Comparison of ENCODE assay signal across 8 cellular contexts in the genomic region with DNA sequence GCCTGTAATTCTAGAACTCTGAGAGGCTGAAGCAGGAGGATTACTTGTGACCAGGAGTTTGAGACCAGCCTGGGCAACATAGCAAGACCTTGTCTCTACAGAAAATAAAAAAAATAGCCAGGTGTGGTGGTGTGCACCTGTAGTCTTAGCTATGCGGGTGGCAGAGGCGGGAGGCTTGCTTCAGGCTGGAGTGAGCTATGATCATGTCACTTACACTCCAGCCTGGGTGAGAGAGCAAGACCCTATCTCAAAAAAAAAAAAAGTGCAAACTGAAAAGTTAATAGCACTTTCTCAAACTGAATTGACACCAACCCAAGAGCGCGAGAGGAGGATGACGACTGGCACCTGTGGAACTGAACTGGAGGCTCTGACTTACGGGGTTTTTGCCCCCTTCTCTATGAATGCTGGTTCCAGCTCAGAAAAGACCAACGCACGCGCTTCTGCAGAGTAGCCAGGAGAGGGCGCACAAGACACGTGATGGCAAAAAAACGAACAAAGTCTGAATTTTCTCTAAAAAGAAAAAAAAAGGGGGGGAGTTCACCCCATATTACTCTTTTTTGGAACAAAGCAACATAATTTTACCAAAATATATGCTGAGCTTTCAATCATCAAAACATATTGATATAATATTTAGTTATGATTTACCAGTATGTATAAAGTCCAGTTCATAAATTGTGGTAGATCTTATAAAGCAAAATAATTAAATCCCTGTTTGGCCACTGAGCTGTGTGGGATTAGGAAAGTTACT. TPM values are rescaled to one million over a fixed set of nuclear protein-coding genes. Genes with fewer than 3 reads are reported as not detected.
DNase-seq lines count a peak whose midpoint lies in the region; ATAC-seq and TF ChIP-seq lines count a peak whose summit lies in the region.

No MANE protein-coding gene starts in this region.

- no peaks in the 10 kb centered on the region for H3K36me3 Mint-ChIP-seq in T-cell

- H3K27me3 Mint-ChIP-seq in T-cell = no peaks in the 10 kb centered on the region

- no peaks in the 10 kb centered on the region for H3K36me3 ChIP-seq in adrenal gland (replicated peaks in 1 of 2)
- H3K36me3 ChIP-seq in hepatocyte (replicated peaks; ENCODE audit: insufficient read depth, low read depth) = no peaks in the 10 kb centered on the region

- H3K79me2 ChIP-seq in hepatocyte = no peaks in the 10 kb centered on the region

- intact Hi-C loops in adrenal gland (cut with DNase I) = loop anchor here in 1 of 2 donors (10.0 kb wide), 2 partner anchors 175 to 275 kb away; partner anchors contain the start of gene COPG1

- H3K4me1 Mint-ChIP-seq in T-cell = peaks cover 3 to 9% (median 7%) of the 10 kb centered on the region in 3 donors

- no peak overlapping the region for H3K4me3 ChIP-seq in adrenal gland
- H3K4me3 ChIP-seq in hepatocyte = no peak overlapping the region

- CTCF ChIA-PET in T-cell (lab: Charles Lee) = interaction anchor here (0.5 to 4.9 kb wide), 61 partner anchors 12 to 893 kb away, joined by 3 to 75 read pairs (median 4); partner anchors contain the start of genes COPG1 (in 2 of the 2) and CFAP92 (in 1 of the 2)

- H4K20me1 ChIP-seq in hepatocyte (ENCODE audit: insufficient read depth, poor library complexity, severe bottlenecking) = no peaks in the 10 kb centered on the region

- H3K27ac ChIP-seq in adrenal gland (no peak overlapping the region), hepatocyte (no peak overlapping the region)

- ATAC-seq in T-cell (replicated peaks in 1 of 4) = peak; percentile 62 to 69 (median 63)
- ATAC-seq in HG02763 (IDR thresholded peaks at IDR 0.05; ENCODE audit: unreplicated experiment) = no peak

- TF ChIP-seq CTCF in adrenal gland (IDR thresholded peaks at IDR 0.05) = peak; percentile 79 to 89 (median 83)
- TF ChIP-seq CTCF in hepatocyte (IDR thresholded peaks at IDR 0.05; ENCODE audit: poor library complexity) = peak; percentile 92

- POLR2A ChIA-PET in T-cell (lab: Charles Lee) = interaction anchor here (0.5 to 1.3 kb wide), 4 partner anchors 22 to 902 kb away, joined by 4 to 7 read pairs (median 5); a partner anchor contains a TSS

- H3K9me2 ChIP-seq in hepatocyte (replicated peaks; ENCODE audit: insufficient read depth) = no peaks in the 10 kb centered on the region

- H3K4me1 ChIP-seq in adrenal gland (replicated peaks in 1 of 2) (peaks cover 0 to 3% of the 10 kb centered on the region in 2 donors), hepatocyte (ENCODE audit: insufficient read depth) (peaks cover 4% of the 10 kb centered on the region)

- no peak overlapping the region for H3K27ac Mint-ChIP-seq in T-cell

- no peak overlapping the region for H3K4me3 Mint-ChIP-seq in T-cell

- no peaks in the 10 kb centered on the region for H3K9me3 Mint-ChIP-seq in T-cell

- no peak overlapping the region for H2AFZ ChIP-seq in hepatocyte

- H3K4me2 ChIP-seq in hepatocyte = no peak overlapping the region

- WGBS in adrenal gland, 4 donors = 4 to 10% (median 8%) methylated on average over 12 of the region's 12 CpGs
- WGBS in hepatocyte (ENCODE audit: low lambda C conversion rate, missing lambda C conversion rate) = 16% methylated on average over 12 of the region's 12 CpGs

- H3K9me3 ChIP-seq in adrenal gland (replicated peaks in 1 of 3) (no peaks in the 10 kb centered on the region), hepatocyte (ENCODE audit: low read depth) (no peaks in the 10 kb centered on the region)

- DNase-seq in ELR (ENCODE audit: low read depth) = peak; percentile 64
- peak; percentile 45 for DNase-seq in MV-4-11 (lab: John Stamatoyannopoulos, UW)
- peak; percentile 21 to 70 (median 57) for DNase-seq in T-cell
- peak in 6 of 7 donors; percentile 31 to 59 (median 43) for DNase-seq in adrenal gland
- peak; percentile 74 for DNase-seq in hepatocyte (ENCODE audit: low spot score)
- peak; percentile 66 for DNase-seq in stimulated activated CD4-positive, alpha-beta T cell treated with anti-CD3 and anti-CD28 coated beads, Interleukin-15, amount 100 ng/mL, for 24 hours
- DNase-seq in NCI-H226 = no peak

- TF ChIP-seq POLR2A in adrenal gland (IDR thresholded peaks at IDR 0.05) = no peak

- H3K27me3 ChIP-seq in adrenal gland = no peaks in the 10 kb centered on the region
- no peaks in the 10 kb centered on the region for H3K27me3 ChIP-seq in hepatocyte

RNA-seq across cellular contexts. Expression of gene CFAP92, which starts 23.7 kb away (rescaled TPM):
- total RNA-seq in T-cell (under 1 TPM; 0.13 to 0.49 (median 0.26) TPM), adrenal gland (1 to 10 TPM in 2 of 8 donors, under 1 TPM in 5, not detected in 1; 0.14 to 1.9 (median 0.29) TPM), hepatocyte (0.17 and 1.3 TPM in 2 replicates)
- polyA plus RNA-seq in adrenal gland (under 1 TPM; 0.27 to 0.48 (median 0.48) TPM), hepatocyte (0.35 and 1.0 TPM in 2 replicates)

RNA-seq across cellular contexts. Expression of gene EFCC1, which starts 30.9 kb away (rescaled TPM):
- under 1 TPM; 0.20 to 0.43 (median 0.30) TPM for total RNA-seq in T-cell
- total RNA-seq in adrenal gland = 1 to 10 TPM in 7 of 8 donors, under 1 TPM in 1; 0.60 to 4.7 (median 1.8) TPM
- polyA plus RNA-seq in adrenal gland = 1 to 10 TPM in 2 of 3 donors, under 1 TPM in 1; 0.46 to 6.0 (median 1.9) TPM
- 0.23 and 0.76 TPM in 2 replicates for total RNA-seq in hepatocyte
- 0.11 and 0.50 TPM in 2 replicates for polyA plus RNA-seq in hepatocyte
